Comparison of ENCODE assay signal across 2 cellular contexts in the genomic region with DNA sequence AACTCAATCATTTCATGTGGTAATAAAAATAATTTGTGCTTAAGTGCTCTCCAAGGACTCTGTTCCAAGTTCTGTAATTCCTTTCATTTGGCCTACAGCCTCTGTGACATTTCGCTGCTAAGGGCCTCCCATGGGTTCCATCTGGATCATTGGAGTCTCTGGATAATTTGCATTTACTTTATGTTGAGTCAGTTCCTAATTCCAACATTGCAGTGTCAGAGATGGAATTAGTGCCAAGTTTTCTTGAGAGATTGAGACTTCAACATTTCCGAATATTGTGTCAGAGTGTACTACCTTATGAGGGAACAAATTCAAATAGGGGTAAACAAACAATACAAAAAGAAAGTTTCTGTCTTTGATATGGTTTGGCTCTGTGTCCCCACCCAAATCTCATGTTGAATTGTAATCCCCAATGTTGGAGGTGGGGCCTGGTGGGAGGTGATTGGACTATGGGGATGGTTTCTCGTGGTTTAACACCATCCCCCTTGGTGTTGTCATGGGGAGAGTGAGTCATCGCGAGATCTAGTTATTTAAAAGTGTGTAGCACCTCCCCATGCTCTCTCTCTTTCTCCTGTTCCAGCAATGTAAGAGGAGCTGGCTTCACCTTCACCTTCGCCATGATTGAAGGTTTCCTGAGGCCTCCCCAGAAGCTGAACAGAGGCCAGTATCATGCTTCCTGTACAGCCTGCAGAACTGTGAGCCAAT.
TF ChIP-seq lines count a peak whose summit lies in the region.

No MANE protein-coding gene starts in this region.

TF ChIP-seq in IMR-90, 13 proteins besides CTCF, POLR2A, EP300 and RAD21:
- TF ChIP-seq MAFK (IDR thresholded peaks at IDR 0.05; ENCODE audit: low read depth, low read length) (no peak), FOS (IDR thresholded peaks at IDR 0.05; ENCODE audit: low read depth, low read length) (no peak), MXI1 (IDR thresholded peaks at IDR 0.05; ENCODE audit: borderline replicate concordance, low read depth, low read length) (no peak), RFX5 (IDR thresholded peaks at IDR 0.05; ENCODE audit: low read depth, low read length) (no peak), NFE2L2 (IDR thresholded peaks at IDR 0.05; ENCODE audit: low read depth, low read length) (no peak), BHLHE40 (IDR thresholded peaks at IDR 0.05; ENCODE audit: low read depth, low read length) (no peak), RCOR1 (IDR thresholded peaks at IDR 0.05; ENCODE audit: insufficient replicate concordance, low read length) (no peak), SMC3 (IDR thresholded peaks at IDR 0.05; ENCODE audit: low read depth, low read length) (no peak), MAZ (IDR thresholded peaks at IDR 0.05; ENCODE audit: borderline replicate concordance, low read depth, low read length) (no peak), CEBPB (IDR thresholded peaks at IDR 0.05; ENCODE audit: low read depth, low read length) (no peak), CHD1 (IDR thresholded peaks at IDR 0.05; ENCODE audit: low read depth, low read length) (no peak)
- TF ChIP-seq, protein P1, sequence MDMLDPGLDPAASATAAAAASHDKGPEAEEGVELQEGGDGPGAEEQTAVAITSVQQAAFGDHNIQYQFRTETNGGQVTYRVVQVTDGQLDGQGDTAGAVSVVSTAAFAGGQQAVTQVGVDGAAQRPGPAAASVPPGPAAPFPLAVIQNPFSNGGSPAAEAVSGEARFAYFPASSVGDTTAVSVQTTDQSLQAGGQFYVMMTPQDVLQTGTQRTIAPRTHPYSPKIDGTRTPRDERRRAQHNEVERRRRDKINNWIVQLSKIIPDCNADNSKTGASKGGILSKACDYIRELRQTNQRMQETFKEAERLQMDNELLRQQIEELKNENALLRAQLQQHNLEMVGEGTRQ (IDR thresholded peaks at IDR 0.05; ENCODE audit: low read depth, low read length) = no peak
- TF ChIP-seq, protein P2, sequence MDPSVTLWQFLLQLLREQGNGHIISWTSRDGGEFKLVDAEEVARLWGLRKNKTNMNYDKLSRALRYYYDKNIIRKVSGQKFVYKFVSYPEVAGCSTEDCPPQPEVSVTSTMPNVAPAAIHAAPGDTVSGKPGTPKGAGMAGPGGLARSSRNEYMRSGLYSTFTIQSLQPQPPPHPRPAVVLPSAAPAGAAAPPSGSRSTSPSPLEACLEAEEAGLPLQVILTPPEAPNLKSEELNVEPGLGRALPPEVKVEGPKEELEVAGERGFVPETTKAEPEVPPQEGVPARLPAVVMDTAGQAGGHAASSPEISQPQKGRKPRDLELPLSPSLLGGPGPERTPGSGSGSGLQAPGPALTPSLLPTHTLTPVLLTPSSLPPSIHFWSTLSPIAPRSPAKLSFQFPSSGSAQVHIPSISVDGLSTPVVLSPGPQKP (IDR thresholded peaks at IDR 0.05; ENCODE audit: borderline replicate concordance, low read depth, low read length) = no peak

TF ChIP-seq in H1, 55 proteins besides CTCF, POLR2A, EP300 and RAD21:
- TF ChIP-seq KDM5A (IDR thresholded peaks at IDR 0.05; ENCODE audit: low read length) = no peak
- peak; percentile 78 for TF ChIP-seq JUND (IDR thresholded peaks at IDR 0.05; ENCODE audit: low read length)
